Comparison of ENCODE assay signal across 24 cellular contexts in the genomic region with DNA sequence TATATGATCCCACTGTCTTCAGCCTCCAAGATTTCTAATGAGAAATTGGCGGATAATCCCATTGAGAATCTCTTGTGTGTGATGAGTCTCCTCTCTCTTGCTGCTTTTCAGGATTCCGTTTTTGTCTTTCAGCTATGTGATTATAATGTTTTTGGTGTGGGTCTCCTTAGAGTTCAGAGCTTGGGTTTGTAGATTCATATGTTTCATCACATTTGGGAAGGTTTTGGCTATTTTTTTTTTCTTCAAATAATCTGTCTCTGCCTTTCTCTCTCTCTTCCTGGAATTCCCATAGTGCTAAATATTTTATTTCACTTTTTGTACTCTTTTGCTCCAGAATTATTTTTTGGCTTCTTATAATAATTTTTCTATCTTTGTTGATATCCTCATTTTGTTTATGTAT.
"Had no signal": no experiment of that assay in that cellular context is flagged by ENCODE, and none has a peak within 500 bp of the region (broad histone marks: within the 10 kb centered on the region; RNA-seq: fewer than 3 reads in every experiment).

No MANE protein-coding gene starts in this region.

- H3K27ac ChIP-seq: cardiac muscle cell, lower lobe of right lung, thoracic aorta, upper lobe of left lung had no signal

- H3K4me3 ChIP-seq: cardiac muscle cell, dorsolateral prefrontal cortex, lower lobe of right lung, smooth muscle cell, thoracic aorta, upper lobe of left lung had no signal

- H3K9me3 ChIP-seq: lower lobe of right lung, thoracic aorta, upper lobe of left lung had no signal

- H3K27ac Mint-ChIP-seq: activated CD4-positive, alpha-beta memory T cell treated with anti-CD3 and anti-CD28 coated beads, Interleukin-2, amount 10 ng/mL, durations not matched to agents 7 days and 5 days; activated naive CD4-positive, alpha-beta T cell treated with anti-CD3 and anti-CD28 coated beads, Interleukin-2, amount 50 U/mL, for 72 hours; mesothelial cell of epicardium; nephron progenitor cell; stimulated activated naive B cell treated with anti-CD40 and anti-IgM and Interleukin-4, amounts not matched to agents 10 μg/mL and 1 μg/mL and 100 μg/mL, for 72 hours; WTC11 had no signal

- H3K9me3 Mint-ChIP-seq: activated CD4-positive, alpha-beta memory T cell treated with anti-CD3 and anti-CD28 coated beads, Interleukin-2, amount 10 ng/mL, durations not matched to agents 7 days and 5 days; activated naive CD4-positive, alpha-beta T cell treated with anti-CD3 and anti-CD28 coated beads, Interleukin-2, amount 50 U/mL, for 72 hours; activated T-cell treated with anti-CD3 and anti-CD28 coated beads, Interleukin-2, amount 50 U/mL, for 4 hours; nephron progenitor cell; stimulated activated naive B cell treated with anti-CD40 and anti-IgM and Interleukin-4, amounts not matched to agents 10 μg/mL and 1 μg/mL and 100 μg/mL, for 72 hours; WTC11 had no signal

- H3K27me3 Mint-ChIP-seq: activated CD4-positive, alpha-beta memory T cell treated with anti-CD3 and anti-CD28 coated beads, Interleukin-2, amount 10 ng/mL, durations not matched to agents 7 days and 5 days; stimulated activated naive B cell treated with anti-CD40 and anti-IgM and Interleukin-4, amounts not matched to agents 10 μg/mL and 1 μg/mL and 100 μg/mL, for 72 hours had no signal

- DNase-seq: activated CD4-positive, alpha-beta memory T cell treated with anti-CD3 and anti-CD28 coated beads, Interleukin-2, amount 10 ng/mL, durations not matched to agents 7 days and 5 days; activated CD4-positive, alpha-beta T cell treated with anti-CD3 and anti-CD28 coated beads for 4 hours; activated effector memory CD4-positive, alpha-beta T cell treated with anti-CD3 and anti-CD28 coated beads, Interleukin-2, amount 50 U/mL, for 16 hours; activated T-cell treated with anti-CD3 and anti-CD28 coated beads, Interleukin-2, amount 50 U/mL, for 4 hours; amniotic stem cell; dorsolateral prefrontal cortex; erythroblast; foreskin melanocyte; glutamatergic neuron; islet precursor cell; left colon; lower lobe of right lung; nephron progenitor cell; nucleus accumbens; stimulated activated CD4-positive, alpha-beta T cell treated with anti-CD3 and anti-CD28 coated beads, Interleukin-4, amount 100 ng/mL, for 24 hours; stimulated activated naive B cell treated with anti-CD40 and anti-IgM and Interleukin-4, amounts not matched to agents 10 μg/mL and 1 μg/mL and 100 μg/mL, for 72 hours; upper lobe of left lung had no signal

- H3K4me1 ChIP-seq: lower lobe of right lung, upper lobe of left lung had no signal

- H3K4me1 Mint-ChIP-seq: mesothelial cell of epicardium, nephron progenitor cell, WTC11 had no signal

- H3K27me3 ChIP-seq: cardiac muscle cell, dorsolateral prefrontal cortex, upper lobe of left lung had no signal

- H3K4me3 Mint-ChIP-seq: activated CD4-positive, alpha-beta memory T cell treated with anti-CD3 and anti-CD28 coated beads, Interleukin-2, amount 10 ng/mL, durations not matched to agents 7 days and 5 days; activated T-cell treated with anti-CD3 and anti-CD28 coated beads, Interleukin-2, amount 50 U/mL, for 4 hours; mesothelial cell of epicardium; nephron progenitor cell; stimulated activated naive B cell treated with anti-CD40 and anti-IgM and Interleukin-4, amounts not matched to agents 10 μg/mL and 1 μg/mL and 100 μg/mL, for 72 hours; WTC11 had no signal

- ATAC-seq: activated naive CD4-positive, alpha-beta T cell treated with anti-CD3 and anti-CD28 coated beads, Interleukin-2, amount 50 U/mL, for 72 hours; activated T-cell treated with anti-CD3 and anti-CD28 coated beads, Interleukin-2, amount 50 U/mL, for 4 hours; left colon; lower lobe of right lung; sciatic nerve; WTC11 had no signal
